8 cellular contexts compared by ENCODE assay signal in genomic region chrX:130165703-130166502, GRCh38. TPM values are rescaled to one million over a fixed set of nuclear protein-coding genes. Genes with fewer than 3 reads are reported as not detected.
DNase-seq lines count a peak whose midpoint lies in the region; ATAC-seq and TF ChIP-seq lines count a peak whose summit lies in the region.

AIFM1 (minus strand) TSS chrX:130165841; CDS start chrX:130165656, 185 bp downstream.

- H3K4me1 Mint-ChIP-seq in activated B cell treated with CpG ODN at 0.5 μM for 24 hours (peaks cover 27% of the 10 kb centered on the region), immature natural killer cell (peaks cover 29 to 45% of the 10 kb centered on the region in 2 donors)

- CTCF ChIA-PET in AG04450 (lab: Charles Lee) = interaction anchor here (1.7 kb wide), 1 partner anchor 105 kb away, joined by 7 read pairs; no protein-coding TSS in a partner anchor
- CTCF ChIA-PET in activated B cell treated with CpG ODN at 0.5 μM for 24 hours (lab: Charles Lee) = interaction anchor here (1.3 to 1.4 kb wide), 2 partner anchors 10 to 45 kb away, joined by 3 to 5 read pairs; no protein-coding TSS in a partner anchor

- peak within 1 kb of the TSS; percentile 82 for H3K27ac ChIP-seq in AG04450 (ENCODE audit: low read depth, low read length)
- peak within 1 kb of the TSS; percentile 91 for H3K27ac ChIP-seq in caudate nucleus (ENCODE audit: low read depth, low read length)

- H3K36me3 Mint-ChIP-seq in activated B cell treated with CpG ODN at 0.5 μM for 24 hours (ENCODE audit: low read depth) = no peaks in the 10 kb centered on the region
- H3K36me3 Mint-ChIP-seq in immature natural killer cell = no peaks in the 10 kb centered on the region

- ATAC-seq in HG03196 (IDR thresholded peaks at IDR 0.05; ENCODE audit: unreplicated experiment) (peak; percentile 85), activated B cell treated with CpG ODN at 0.5 μM for 24 hours (ENCODE audit: low read depth) (peak; percentile 88)

- DNase-seq in AG04450 (ENCODE audit: low read depth, low spot score) = peak; percentile 90
- peak; percentile 94 for DNase-seq in NCI-H345 (lab: John Stamatoyannopoulos, UW)
- peak; percentile 74 for DNase-seq in activated B cell treated with CpG ODN at 0.5 μM for 24 hours
- DNase-seq in caudate nucleus (lab: John Stamatoyannopoulos, UW) = peak in 60 of 61 donors; percentile 21 to 91 (median 82)
- DNase-seq in immature natural killer cell = peak; percentile 88 to 92 (median 90)
- DNase-seq in smooth muscle cell of the brain vasculature (ENCODE audit: low read depth, low spot score) = peak; percentile 82

- no peak for TF ChIP-seq CTCF in AG04450 (IDR thresholded peaks at IDR 0.05; ENCODE audit: low read depth, low read length)
- TF ChIP-seq CTCF in activated B cell treated with CpG ODN at 0.5 μM for 24 hours (IDR thresholded peaks at IDR 0.05) = no peak

- H3K4me3 Mint-ChIP-seq in activated B cell treated with CpG ODN at 0.5 μM for 24 hours = peak within 1 kb of the TSS; percentile 93
- peak within 1 kb of the TSS; percentile 85 to 95 (median 94) for H3K4me3 Mint-ChIP-seq in immature natural killer cell

- in situ Hi-C loops in GM18951 (cut with MboI; ENCODE audit: low sequenced_read_pairs, unreplicated experiment) = no loop called here

- intact Hi-C loops in activated B cell treated with CpG ODN at 0.5 μM for 24 hours (cut with micrococcal nuclease) = loop anchor here (1.0 to 5.0 kb wide), 6 partner anchors 10 to 235 kb away; partner anchors contain the start of gene BCORL1

- POLR2A ChIA-PET in AG04450 (lab: Yijun Ruan, JAX) (interaction anchor here (1.3 kb wide), 1 partner anchor 45 kb away, joined by 3 read pairs; no protein-coding TSS in a partner anchor), activated B cell treated with CpG ODN at 0.5 μM for 24 hours (lab: Charles Lee) (interaction anchor here (0.6 to 2.0 kb wide), 11 partner anchors 10 to 507 kb away, joined by 3 to 15 read pairs (median 4); no protein-coding TSS in a partner anchor)

- peak within 1 kb of the TSS; percentile 78 for H3K4me3 ChIP-seq in AG04450 (ENCODE audit: low read depth, low read length)

- no peaks in the 10 kb centered on the region for H3K9me3 ChIP-seq in AG04450 (ENCODE audit: control insufficient read depth, insufficient read depth, low read length)

- H3K27me3 Mint-ChIP-seq in activated B cell treated with CpG ODN at 0.5 μM for 24 hours (no peaks in the 10 kb centered on the region), immature natural killer cell (ENCODE audit: low read depth in 3 of 3) (peaks cover 9 to 11% (median 10%) of the 10 kb centered on the region in 3 donors)

- TF ChIP-seq POLR2A in GM18951 (IDR thresholded peaks at IDR 0.05; ENCODE audit: extremely low read depth, insufficient read depth, insufficient read length) = peak; percentile 75

- H3K9me3 Mint-ChIP-seq in activated B cell treated with CpG ODN at 0.5 μM for 24 hours = no peaks in the 10 kb centered on the region
- no peaks in the 10 kb centered on the region for H3K9me3 Mint-ChIP-seq in immature natural killer cell

- no peaks in the 10 kb centered on the region for H3K27me3 ChIP-seq in AG04450 (ENCODE audit: control insufficient read depth, insufficient read depth, low read length)

- H3K27ac Mint-ChIP-seq in activated B cell treated with CpG ODN at 0.5 μM for 24 hours = peak within 1 kb of the TSS; percentile 95
- peak within 1 kb of the TSS; percentile 88 to 96 (median 92) for H3K27ac Mint-ChIP-seq in immature natural killer cell

RNA-seq across cellular contexts. Expression of gene AIFM1, which starts in this region (rescaled TPM):
- polyA plus RNA-seq in AG04450 (2011; rRNA removed) = 31.1 and 39.3 TPM in 2 replicates
- 20.4 and 20.9 TPM in 2 replicates for polyA minus RNA-seq in AG04450 (2011; rRNA and poly(A)+ RNA removed)
- 30.8 and 34.3 TPM in 2 replicates for total RNA-seq in activated B cell treated with CpG ODN at 0.5 μM for 24 hours
- polyA plus RNA-seq in immature natural killer cell = 10 to 100 TPM; 20.1 to 31.0 (median 29.0) TPM

Comparison
In these comparisons a context has a peak if more than half of its experiments do, and no peak if none do; other contexts are left out.
1. Peak in every context shown above with its lines: DNase-seq, ATAC-seq, H3K4me3 ChIP-seq and H3K27ac ChIP-seq.